In genomic region chr1:245085508-245086095, GRCh38 we compare ENCODE assay signal across 10 cellular contexts.
A peak's percentile ranks its signal among the peaks of the same experiment; 100 is the strongest.
DNase-seq lines count a peak whose midpoint lies in the region; ATAC-seq, FAIRE-seq and TF ChIP-seq lines count a peak whose summit lies in the region.
"Had no signal": no experiment of that assay in that cellular context is flagged by ENCODE, and none has a peak within 500 bp of the region (broad histone marks: within the 10 kb centered on the region; RNA-seq: fewer than 3 reads in every experiment).

No MANE protein-coding gene starts in this region.

- TF ChIP-seq RAD21 in A549 (conservative IDR thresholded peaks at IDR 0.05 in 1 of 2, IDR thresholded peaks at IDR 0.05 in 1 of 2), result no peak

- H3K36me3 ChIP-seq in BE2C, result no peaks in the 10 kb centered on the region

- TF ChIP-seq EP300 in A549 (IDR thresholded peaks at IDR 0.05), result no peak

- TF ChIP-seq CTCF in A549 (IDR thresholded peaks at IDR 0.05) (no peak), epithelial cell of proximal tubule (conservative IDR thresholded peaks at IDR 0.05; ENCODE audit: low read depth, low read length) (peak; percentile 25), BE2C (IDR thresholded peaks at IDR 0.05; ENCODE audit: low read depth, low read length) (no peak)

- H3K4me2 ChIP-seq in A549, result no peak overlapping the region

- 76% methylated on average over 9 of the region's 9 CpGs for WGBS in A549 (ENCODE audit: missing lambda C conversion rate)

- H3K9me3 ChIP-seq in A549 (no peaks in the 10 kb centered on the region), BE2C (no peaks in the 10 kb centered on the region)

- no peak for TF ChIP-seq POLR2A in A549 (IDR thresholded peaks at IDR 0.05; ENCODE audit: low read length)

- no peak overlapping the region for H3K4me3 ChIP-seq in A549
- no peak overlapping the region for H3K4me3 ChIP-seq in epithelial cell of proximal tubule (ENCODE audit: low read depth, low read length)
- H3K4me3 ChIP-seq in BE2C (ENCODE audit: low read depth, low read length), result no peak overlapping the region

- intact Hi-C loops in cardiac septum (cut with DNase I), result no loop called here

- DNase-seq in A549 (ENCODE audit: low read depth in 1 of 2, low spot score in 1 of 2) (peak in 1 of 2 experiments; percentile 12), HT1080 (ENCODE audit: low read depth) (peak; percentile 96), epithelial cell of proximal tubule (ENCODE audit: low read depth) (peak; percentile 78), cardiac septum (ENCODE audit: low spot score) (no peak), BE2C (no peak), HT-29 (ENCODE audit: low spot score) (no peak), iPS-NIHi7 (ENCODE audit: extremely low spot score) (no peak)
- DNase-seq: NCI-H1105 treated with DMSO at 0.1 percent for 48 hours had no signal

- H3K27me3 ChIP-seq in BE2C, result no peaks in the 10 kb centered on the region

- ATAC-seq in A549 (peak; percentile 54 to 65; a peak in 4 of 6 replicates), GM19035 (IDR thresholded peaks at IDR 0.05; ENCODE audit: unreplicated experiment) (peak; percentile 89)

- FAIRE-seq in A549 (lab: Jason Lieb, UNC), result no peak
- FAIRE-seq: H1 had no signal

- POLR2A ChIA-PET in A549 (lab: Yijun Ruan, JAX), result no interaction called here

- H3K4me1 ChIP-seq in A549 (peaks cover 10% of the 10 kb centered on the region; the same call in 2 of the 3 replicates), BE2C (no peaks in the 10 kb centered on the region)

- CTCF ChIA-PET in A549 (lab: Yijun Ruan, JAX), result no interaction called here

- 0 out of 6 replicates have a peak overlapping the region, but pooled peaks of 1 of the 2 experiments have one; percentile 19 for H3K27ac ChIP-seq in A549

TF ChIP-seq in A549, 52 proteins besides CTCF, POLR2A, EP300 and RAD21:
- TF ChIP-seq CEBPB (IDR thresholded peaks at IDR 0.05) (no peak), RARB (CRISPR knock-in tag; IDR thresholded peaks at IDR 0.05) (no peak), HEYL (CRISPR knock-in tag; IDR thresholded peaks at IDR 0.05) (no peak), NFE2L2 (conservative IDR thresholded peaks at IDR 0.05; ENCODE audit: low read length) (no peak), NPAS2 (CRISPR knock-in tag; IDR thresholded peaks at IDR 0.05; ENCODE audit: borderline replicate concordance) (no peak), HDAC2 (IDR thresholded peaks at IDR 0.05) (no peak), ELK1 (IDR thresholded peaks at IDR 0.05; ENCODE audit: low read depth, low read length) (no peak), EHMT2 (IDR thresholded peaks at IDR 0.05; ENCODE audit: low read depth) (no peak), MAZ (IDR thresholded peaks at IDR 0.05; ENCODE audit: borderline replicate concordance, low read depth, low read length) (no peak), BHLHE40 (IDR thresholded peaks at IDR 0.05; ENCODE audit: low read depth, low read length) (no peak), JUNB (IDR thresholded peaks at IDR 0.05) (no peak), FOXS1 (CRISPR knock-in tag; IDR thresholded peaks at IDR 0.05) (no peak)

Comparison
In these comparisons a context has a peak if more than half of its experiments do, and no peak if none do; other contexts are left out.
1. DNase-seq: peak in HT1080 (single experiment) and epithelial cell of proximal tubule (single experiment); none in cardiac septum (single experiment), BE2C (single experiment), HT-29 (single experiment) and iPS-NIHi7 (single experiment).